16 cellular contexts compared by ENCODE assay signal in genomic region chr3:23238156-23238555, GRCh38. TPM values are rescaled to one million over a fixed set of nuclear protein-coding genes. Genes with fewer than 3 reads are reported as not detected.
A peak's percentile ranks its signal among the peaks of the same experiment; 100 is the strongest.
DNase-seq lines count a peak whose midpoint lies in the region; ATAC-seq lines count a peak whose summit lies in the region.
"Had no signal": no experiment of that assay in that cellular context is flagged by ENCODE, and none has a peak within 500 bp of the region (broad histone marks: within the 10 kb centered on the region; RNA-seq: fewer than 3 reads in every experiment).

No MANE protein-coding gene starts in this region.

- DNase-seq in SJCRH30 (peak; percentile 53 to 95), posterior vena cava (ENCODE audit: low spot score) (no peak), amygdala (lab: John Stamatoyannopoulos, UW) (no peak)
- DNase-seq: AML-193; Caco-2; Calu3; CD4-positive, alpha-beta T cell; CD8-positive, alpha-beta T cell; DMS79 treated with DMSO at 0.1 percent for 48 hours; GF-D8 had no signal

- ATAC-seq in GM18868 (IDR thresholded peaks at IDR 0.05; ENCODE audit: unreplicated experiment), result peak; percentile 28
- ATAC-seq: A549; CD8-positive, alpha-beta T cell had no signal

- H3K36me3 ChIP-seq in SJCRH30 (no peaks in the 10 kb centered on the region), subcutaneous abdominal adipose tissue (ENCODE audit: control insufficient read depth in 5 of 5, insufficient read depth in 5 of 5, low read length in 5 of 5) (no peaks in the 10 kb centered on the region)
- H3K36me3 ChIP-seq: BLaER1 treated with 17β-estradiol and CSF1 and Interleukin-3, amounts not matched to agents 10 nM and 100 nM had no signal

- H3K9ac ChIP-seq in subcutaneous abdominal adipose tissue (ENCODE audit: low read length in 5 of 5), result no peak overlapping the region
- H3K9ac ChIP-seq: BLaER1 treated with 17β-estradiol and CSF1 and Interleukin-3, amounts not matched to agents 10 nM and 100 nM had no signal

- H3K27me3 ChIP-seq in SJCRH30, result no peaks in the 10 kb centered on the region
- H3K27me3 ChIP-seq in subcutaneous abdominal adipose tissue (ENCODE audit: control insufficient read depth in 5 of 5, insufficient read depth in 4 of 5, low read length in 5 of 5), result no peaks in the 10 kb centered on the region
- H3K27me3 ChIP-seq: BLaER1 treated with 17β-estradiol and CSF1 and Interleukin-3, amounts not matched to agents 10 nM and 100 nM had no signal

- no peaks in the 10 kb centered on the region for H3K9me3 ChIP-seq in SJCRH30 (replicated peaks)
- no peaks in the 10 kb centered on the region for H3K9me3 ChIP-seq in subcutaneous abdominal adipose tissue (ENCODE audit: control insufficient read depth in 5 of 5, low read length in 5 of 5)
- H3K9me3 ChIP-seq: A549; BLaER1 treated with 17β-estradiol and CSF1 and Interleukin-3, amounts not matched to agents 10 nM and 100 nM; Caco-2 had no signal

- intact Hi-C loops in posterior vena cava (cut with DNase I), result no loop called here

- H3K27ac ChIP-seq in SJCRH30 (peak overlapping the region; percentile 81), subcutaneous abdominal adipose tissue (ENCODE audit: low read depth, low read length) (peak overlapping the region; percentile 54)
- H3K27ac ChIP-seq: 22Rv1; A549; BLaER1 treated with 17β-estradiol and CSF1 and Interleukin-3, amounts not matched to agents 10 nM and 100 nM; C4-2B had no signal

- H3K4me3 ChIP-seq in SJCRH30 (no peak overlapping the region), subcutaneous abdominal adipose tissue (ENCODE audit: low read depth in 1 of 5, low read length in 5 of 5) (no peak overlapping the region)
- H3K4me3 ChIP-seq: A549; BLaER1 treated with 17β-estradiol and CSF1 and Interleukin-3, amounts not matched to agents 10 nM and 100 nM had no signal

- H3K4me1 ChIP-seq in SJCRH30 (peaks cover 40% of the 10 kb centered on the region), subcutaneous abdominal adipose tissue (ENCODE audit: control insufficient read depth in 5 of 5, insufficient read depth in 5 of 5, low read length in 5 of 5) (peaks cover 0 to 24% (median 14%) of the 10 kb centered on the region in 5 donors)
- H3K4me1 ChIP-seq: Caco-2 had no signal

RNA-seq across cellular contexts. Expression of gene UBE2E2, which starts 35.0 kb away (rescaled TPM):
- 94.6 and 96.3 TPM in 2 replicates for total RNA-seq in SJCRH30 (2014; rRNA removed; shearing (Covaris generic))
- 10 to 100 TPM; 61.1 to 65.5 TPM for total RNA-seq in posterior vena cava

Comparison
In these comparisons a context has a peak if more than half of its experiments do, and no peak if none do; other contexts are left out.
1. DNase-seq: peak in SJCRH30 (2 of 2); none in posterior vena cava (single experiment) and amygdala (0 of 56).